In genomic region chr7:134315679-134316538, GRCh38 we compare ENCODE assay signal across 8 cellular contexts. TPM values are rescaled to one million over a fixed set of nuclear protein-coding genes. Genes with fewer than 3 reads are reported as not detected.
A peak's percentile ranks its signal among the peaks of the same experiment; 100 is the strongest.
DNase-seq lines count a peak whose midpoint lies in the region; ATAC-seq and TF ChIP-seq lines count a peak whose summit lies in the region.

No MANE protein-coding gene starts in this region.

- intact Hi-C loops in right lobe of liver (cut with DNase I), result no loop called here

- 17% methylated on average over 15 of the region's 20 CpGs for WGBS in right lobe of liver (ENCODE audit: insufficient coverage, low coverage, low lambda C conversion rate, missing lambda C conversion rate)
- WGBS in thymus, result 28% methylated on average over 20 of the region's 20 CpGs

- H3K4me1 ChIP-seq in right lobe of liver, result peaks cover 0 to 12% (median 0%) of the 10 kb centered on the region in 4 donors
- H3K4me1 ChIP-seq in thymus (ENCODE audit: control insufficient read depth, insufficient read depth, low read length), result peaks cover 8% of the 10 kb centered on the region

- H3K27me3 ChIP-seq in right lobe of liver (no peaks in the 10 kb centered on the region), thymus (ENCODE audit: control insufficient read depth, insufficient read depth) (no peaks in the 10 kb centered on the region)

- DNase-seq in GM12864 (ENCODE audit: low read depth), result no peak
- DNase-seq in NCI-H460 (ENCODE audit: extremely low read depth, low read depth), result peak; percentile 11
- DNase-seq in central memory CD4-positive, alpha-beta T cell, result peak; percentile 6
- DNase-seq in right lobe of liver, result no peak
- no peak for DNase-seq in NCI-H1092 treated with DMSO at 0.1 percent for 48 hours (lab: John Stamatoyannopoulos, UW)
- no peak for DNase-seq in COR-L47 (lab: John Stamatoyannopoulos, UW)

- no peaks in the 10 kb centered on the region for H3K36me3 ChIP-seq in right lobe of liver
- H3K36me3 ChIP-seq in thymus (ENCODE audit: control insufficient read depth, insufficient read depth), result peaks cover 4% of the 10 kb centered on the region

- ATAC-seq in right lobe of liver, result peak; percentile 3 to 39 (median 20)

- H3K9me3 ChIP-seq in right lobe of liver, result no peaks in the 10 kb centered on the region
- H3K9me3 ChIP-seq in thymus (ENCODE audit: control insufficient read depth), result no peaks in the 10 kb centered on the region

- H3K4me3 ChIP-seq in GM12864 (ENCODE audit: low read depth, low read length) (peak overlapping the region; percentile 87), right lobe of liver (peak overlapping the region; percentile 75 to 100 (median 83)), thymus (ENCODE audit: low read length) (peak overlapping the region; percentile 92)

- TF ChIP-seq CTCF in 22Rv1 (IDR thresholded peaks at IDR 0.05), result no peak
- no peak for TF ChIP-seq CTCF in GM12864 (IDR thresholded peaks at IDR 0.05; ENCODE audit: low read depth, low read length, missing control alignments)
- TF ChIP-seq CTCF in right lobe of liver (IDR thresholded peaks at IDR 0.05), result no peak

- H3K27ac ChIP-seq in 22Rv1, result peak overlapping the region; percentile 50
- H3K27ac ChIP-seq in right lobe of liver, result peak overlapping the region; percentile 74 to 91 (median 75)
- H3K27ac ChIP-seq in thymus (ENCODE audit: low read depth), result peak overlapping the region; percentile 42

- no peak for TF ChIP-seq POLR2A in right lobe of liver (IDR thresholded peaks at IDR 0.05)

RNA-seq across cellular contexts. Expression of gene SLC35B4, which starts 0.8 kb away (rescaled TPM):
- 20.0 and 20.4 TPM in 2 replicates for total RNA-seq in NCI-H460 (2014; rRNA removed; shearing (Covaris generic))
- polyA plus RNA-seq in NCI-H460 (2014; cell fraction: nucleus; rRNA removed), result 10.5 and 13.0 TPM in 2 replicates
- 10 to 100 TPM in 4 of 6 experiments, 1 to 10 TPM in 2; 8.9 to 13.5 (median 10.4) TPM for total RNA-seq in right lobe of liver
- 5.0 TPM for polyA plus RNA-seq in thymus

Comparison
In these comparisons a context has a peak if more than half of its experiments do, and no peak if none do; other contexts are left out.
1. DNase-seq: peak in NCI-H460 (single experiment) and central memory CD4-positive, alpha-beta T cell (single experiment); none in GM12864 (single experiment), right lobe of liver (0 of 3), NCI-H1092 treated with DMSO at 0.1 percent for 48 hours (single experiment) and COR-L47 (single experiment).
2. Peak in every context shown above with its lines, with median percentiles within 50 percentile points of each other: H3K27ac ChIP-seq and H3K4me3 ChIP-seq.